In the genomic region with DNA sequence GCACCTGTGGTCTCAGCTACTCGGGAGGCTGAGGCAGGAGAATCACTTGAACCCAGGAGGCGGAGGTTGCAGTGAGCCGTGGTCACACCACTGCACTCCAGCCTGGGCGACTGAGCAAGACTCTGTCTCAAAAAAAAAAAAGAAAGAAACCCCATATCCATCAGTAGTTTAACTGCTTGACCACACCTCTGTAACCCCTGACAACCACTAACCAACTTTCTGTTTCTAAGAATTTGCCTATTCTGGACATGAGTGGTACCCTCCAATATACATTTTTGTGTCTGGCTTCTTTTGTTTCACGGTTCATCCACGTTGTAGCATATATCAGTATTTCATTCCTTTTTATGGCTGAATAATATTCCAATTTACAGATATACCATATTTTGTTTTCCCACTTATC, we compare ENCODE assay signal across 10 cellular contexts. TPM values are rescaled to one million over a fixed set of nuclear protein-coding genes. Genes with fewer than 3 reads are reported as not detected.
DNase-seq lines count a peak whose midpoint lies in the region; ATAC-seq and TF ChIP-seq lines count a peak whose summit lies in the region.
"Had no signal": no experiment of that assay in that cellular context is flagged by ENCODE, and none has a peak within 500 bp of the region (broad histone marks: within the 10 kb centered on the region; RNA-seq: fewer than 3 reads in every experiment).

No MANE protein-coding gene starts in this region.

- POLR2A ChIA-PET in activated CD4-positive, alpha-beta T cell treated with anti-CD3 and anti-CD28 coated beads, Interleukin-2, amount 10 ng/mL, durations not matched to agents 7 days and 5 days (lab: Charles Lee), result no interaction called here

- H3K4me3 Mint-ChIP-seq in activated CD4-positive, alpha-beta T cell treated with anti-CD3 and anti-CD28 coated beads, Interleukin-2, amount 10 ng/mL, durations not matched to agents 7 days and 5 days, result no peak overlapping the region
- H3K4me3 Mint-ChIP-seq in neural progenitor cell, result no peak overlapping the region
- H3K4me3 Mint-ChIP-seq: activated CD8-positive, alpha-beta memory T cell treated with anti-CD3 and anti-CD28 coated beads, Interleukin-2, amount 10 ng/mL, durations not matched to agents 7 days and 5 days had no signal

- no peak overlapping the region for H2AFZ ChIP-seq in neural progenitor cell (replicated peaks)

- DNase-seq in GM13977 (ENCODE audit: low spot score) (peak; percentile 35), SKM-1 (lab: John Stamatoyannopoulos, UW; ENCODE audit: unreplicated experiment) (no peak), neural progenitor cell (ENCODE audit: low spot score) (no peak), right atrium auricular region (ENCODE audit: low spot score) (no peak)
- no peak for DNase-seq in activated CD4-positive, alpha-beta T cell treated with anti-CD3 and anti-CD28 coated beads, Interleukin-2, amount 10 ng/mL, durations not matched to agents 7 days and 5 days
- DNase-seq: activated CD8-positive, alpha-beta memory T cell treated with anti-CD3 and anti-CD28 coated beads, Interleukin-2, amount 10 ng/mL, durations not matched to agents 7 days and 5 days; posterior cingulate gyrus had no signal

- no peak overlapping the region for H3K27ac Mint-ChIP-seq in activated CD4-positive, alpha-beta T cell treated with anti-CD3 and anti-CD28 coated beads, Interleukin-2, amount 10 ng/mL, durations not matched to agents 7 days and 5 days
- H3K27ac Mint-ChIP-seq in neural progenitor cell, result no peak overlapping the region
- H3K27ac Mint-ChIP-seq: activated CD8-positive, alpha-beta memory T cell treated with anti-CD3 and anti-CD28 coated beads, Interleukin-2, amount 10 ng/mL, durations not matched to agents 7 days and 5 days had no signal

- CTCF ChIA-PET in activated CD4-positive, alpha-beta T cell treated with anti-CD3 and anti-CD28 coated beads, Interleukin-2, amount 10 ng/mL, durations not matched to agents 7 days and 5 days (lab: Charles Lee), result interaction anchor here (3.6 kb wide), 1 partner anchor 10 kb away, joined by 19 read pairs; the partner anchor contains the start of genes PAICS and PPAT

- ATAC-seq in GM19438 (IDR thresholded peaks at IDR 0.05; ENCODE audit: low read depth, unreplicated experiment) (peak; percentile 81), HG02678 (IDR thresholded peaks at IDR 0.05; ENCODE audit: unreplicated experiment) (peak; percentile 87), HG03378 (IDR thresholded peaks at IDR 0.05; ENCODE audit: unreplicated experiment) (peak; percentile 80)
- ATAC-seq: activated CD8-positive, alpha-beta memory T cell treated with anti-CD3 and anti-CD28 coated beads, Interleukin-2, amount 10 ng/mL, durations not matched to agents 7 days and 5 days had no signal

- peaks cover 22% of the 10 kb centered on the region for H3K4me1 Mint-ChIP-seq in activated CD4-positive, alpha-beta T cell treated with anti-CD3 and anti-CD28 coated beads, Interleukin-2, amount 10 ng/mL, durations not matched to agents 7 days and 5 days
- H3K4me1 Mint-ChIP-seq in neural progenitor cell, result peaks cover 2% of the 10 kb centered on the region

- H3K27ac ChIP-seq in neural progenitor cell (no peak overlapping the region), right atrium auricular region (no peak overlapping the region)

- H3K36me3 ChIP-seq in neural progenitor cell (peaks cover 12% of the 10 kb centered on the region), right atrium auricular region (no peaks in the 10 kb centered on the region)

- H3K27me3 ChIP-seq in neural progenitor cell (no peaks in the 10 kb centered on the region), right atrium auricular region (no peaks in the 10 kb centered on the region)

- peaks cover 7% of the 10 kb centered on the region for H3F3A ChIP-seq in neural progenitor cell (ENCODE audit: low read depth)

- H3K9me3 Mint-ChIP-seq in activated CD4-positive, alpha-beta T cell treated with anti-CD3 and anti-CD28 coated beads, Interleukin-2, amount 10 ng/mL, durations not matched to agents 7 days and 5 days, result peaks cover 2% of the 10 kb centered on the region
- peaks cover 5% of the 10 kb centered on the region for H3K9me3 Mint-ChIP-seq in neural progenitor cell

- H3K79me2 ChIP-seq in neural progenitor cell (ENCODE audit: low read depth), result peaks cover 100% of the 10 kb centered on the region

- H3K9me3 ChIP-seq in neural progenitor cell (ENCODE audit: low read depth) (peaks cover 4% of the 10 kb centered on the region), right atrium auricular region (no peaks in the 10 kb centered on the region)

- no peak overlapping the region for H3K4me2 ChIP-seq in neural progenitor cell

- H4K20me1 ChIP-seq in neural progenitor cell (ENCODE audit: low read depth), result peaks cover 24% of the 10 kb centered on the region

- peaks cover 10% of the 10 kb centered on the region for H3K4me1 ChIP-seq in neural progenitor cell
- H3K4me1 ChIP-seq in right atrium auricular region, result no peaks in the 10 kb centered on the region

- in situ Hi-C loops in GM13977 (cut with MboI; ENCODE audit: low pct_unique_long_range_greater_than_20kb, low sequenced_read_pairs, unreplicated experiment), result no loop called here

- no peak overlapping the region for H3K9ac ChIP-seq in neural progenitor cell

- H3K4me3 ChIP-seq in neural progenitor cell, result no peak overlapping the region
- H3K4me3 ChIP-seq in right atrium auricular region, result no peak overlapping the region

- TF ChIP-seq CTCF in GM13977 (IDR thresholded peaks at IDR 0.05; ENCODE audit: extremely low read depth, insufficient read depth, missing control alignments) (no peak), neural progenitor cell (IDR thresholded peaks at IDR 0.05) (no peak), right atrium auricular region (IDR thresholded peaks at IDR 0.05) (no peak)

- H3K36me3 Mint-ChIP-seq in activated CD4-positive, alpha-beta T cell treated with anti-CD3 and anti-CD28 coated beads, Interleukin-2, amount 10 ng/mL, durations not matched to agents 7 days and 5 days (ENCODE audit: low read depth), result peaks cover 7% of the 10 kb centered on the region
- peaks cover 21% of the 10 kb centered on the region for H3K36me3 Mint-ChIP-seq in neural progenitor cell

- H3K27me3 Mint-ChIP-seq in activated CD4-positive, alpha-beta T cell treated with anti-CD3 and anti-CD28 coated beads, Interleukin-2, amount 10 ng/mL, durations not matched to agents 7 days and 5 days, result no peaks in the 10 kb centered on the region
- no peaks in the 10 kb centered on the region for H3K27me3 Mint-ChIP-seq in neural progenitor cell (ENCODE audit: insufficient read depth, low read depth)
- H3K27me3 Mint-ChIP-seq: activated CD8-positive, alpha-beta memory T cell treated with anti-CD3 and anti-CD28 coated beads, Interleukin-2, amount 10 ng/mL, durations not matched to agents 7 days and 5 days had no signal

RNA-seq across cellular contexts. Expression of gene PPAT, which starts 9.1 kb away (rescaled TPM):
- 10 to 100 TPM; 24.3 to 24.7 TPM for total RNA-seq in activated CD4-positive, alpha-beta T cell treated with anti-CD3 and anti-CD28 coated beads, Interleukin-2, amount 10 ng/mL, durations not matched to agents 7 days and 5 days
- total RNA-seq in neural progenitor cell (ENCODE audit: low replicate concordance) (67.6 and 108 TPM in 2 replicates), right atrium auricular region (1 to 10 TPM; 1.9 TPM)

RNA-seq across cellular contexts. Expression of gene PAICS, which starts 9.8 kb away (rescaled TPM):
- total RNA-seq in activated CD4-positive, alpha-beta T cell treated with anti-CD3 and anti-CD28 coated beads, Interleukin-2, amount 10 ng/mL, durations not matched to agents 7 days and 5 days, result 100 to 1,000 TPM; 122 to 132 TPM
- total RNA-seq in neural progenitor cell (ENCODE audit: low replicate concordance) (322 and 395 TPM in 2 replicates), right atrium auricular region (10 to 100 TPM; 13.5 to 15.7 TPM)

RNA-seq across cellular contexts. Expression of gene AASDH, which starts 39.0 kb away (rescaled TPM):
- 10 to 100 TPM; 14.8 to 15.8 TPM for total RNA-seq in activated CD4-positive, alpha-beta T cell treated with anti-CD3 and anti-CD28 coated beads, Interleukin-2, amount 10 ng/mL, durations not matched to agents 7 days and 5 days
- total RNA-seq in neural progenitor cell (ENCODE audit: low replicate concordance) (21.9 and 33.1 TPM in 2 replicates), right atrium auricular region (1 to 10 TPM; 4.8 to 5.4 TPM)

RNA-seq across cellular contexts. Expression of gene SRP72, which starts 41.1 kb away (rescaled TPM):
- 100 to 1,000 TPM; 116 to 135 TPM for total RNA-seq in activated CD4-positive, alpha-beta T cell treated with anti-CD3 and anti-CD28 coated beads, Interleukin-2, amount 10 ng/mL, durations not matched to agents 7 days and 5 days
- total RNA-seq in neural progenitor cell (ENCODE audit: low replicate concordance) (90.8 and 114 TPM in 2 replicates), right atrium auricular region (10 to 100 TPM; 22.1 to 46.3 TPM)

Comparison
In these comparisons a context has a peak if more than half of its experiments do, and no peak if none do; other contexts are left out.
1. RNA of gene PPAT, which starts 9.1 kb away (total RNA-seq): 67.6 to 108 TPM in neural progenitor cell and 24.3 to 24.7 TPM in activated CD4-positive, alpha-beta T cell treated with anti-CD3 and anti-CD28 coated beads, Interleukin-2, amount 10 ng/mL, durations not matched to agents 7 days and 5 days; 1.9 TPM in right atrium auricular region; every median in the first group is over 4 times any median in the second.
2. RNA of gene PAICS, which starts 9.8 kb away (total RNA-seq): 322 to 395 TPM in neural progenitor cell and 122 to 132 TPM in activated CD4-positive, alpha-beta T cell treated with anti-CD3 and anti-CD28 coated beads, Interleukin-2, amount 10 ng/mL, durations not matched to agents 7 days and 5 days; 13.5 to 15.7 TPM in right atrium auricular region; every median in the first group is over 4 times any median in the second.
3. Peak in every context shown above with its lines, with median percentiles within 50 percentile points of each other: ATAC-seq.